In the genomic region with DNA sequence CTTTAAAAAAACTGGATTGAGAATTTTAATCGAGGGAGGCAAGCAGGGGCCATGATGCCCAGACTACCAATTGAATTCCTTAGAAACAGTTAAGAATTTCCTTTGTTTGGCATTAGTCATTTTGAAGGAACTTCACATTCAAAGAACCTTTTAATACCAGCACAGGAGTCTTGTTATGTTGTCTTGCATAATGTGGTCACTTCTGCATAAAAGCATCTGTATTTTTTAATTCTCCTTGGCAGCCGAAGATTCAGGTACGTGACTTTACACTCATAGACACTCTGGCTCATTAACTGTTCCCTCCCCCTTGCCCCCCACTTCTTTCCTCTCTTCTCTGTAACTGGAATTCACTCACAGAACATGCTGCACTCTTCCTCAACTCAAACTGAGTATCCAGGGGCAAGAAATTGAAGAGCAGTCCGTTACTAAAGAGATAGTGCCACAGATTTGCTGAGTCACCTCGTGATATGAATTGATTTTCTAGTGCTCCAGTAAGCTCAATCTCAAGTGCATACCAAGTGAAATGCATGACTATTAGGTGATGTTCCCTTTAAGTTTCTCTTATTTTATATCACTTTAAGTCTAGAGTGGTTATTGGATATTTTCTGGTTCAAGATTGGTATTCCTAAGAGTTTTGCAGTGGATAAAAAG, we compare ENCODE assay signal across 1 cellular context.
TF ChIP-seq lines count a peak whose summit lies in the region.

No MANE protein-coding gene starts in this region.

TF ChIP-seq in SK-N-SH, 30 proteins besides CTCF, POLR2A, EP300 and RAD21 (continued from another document):
- TF ChIP-seq, protein P1, sequence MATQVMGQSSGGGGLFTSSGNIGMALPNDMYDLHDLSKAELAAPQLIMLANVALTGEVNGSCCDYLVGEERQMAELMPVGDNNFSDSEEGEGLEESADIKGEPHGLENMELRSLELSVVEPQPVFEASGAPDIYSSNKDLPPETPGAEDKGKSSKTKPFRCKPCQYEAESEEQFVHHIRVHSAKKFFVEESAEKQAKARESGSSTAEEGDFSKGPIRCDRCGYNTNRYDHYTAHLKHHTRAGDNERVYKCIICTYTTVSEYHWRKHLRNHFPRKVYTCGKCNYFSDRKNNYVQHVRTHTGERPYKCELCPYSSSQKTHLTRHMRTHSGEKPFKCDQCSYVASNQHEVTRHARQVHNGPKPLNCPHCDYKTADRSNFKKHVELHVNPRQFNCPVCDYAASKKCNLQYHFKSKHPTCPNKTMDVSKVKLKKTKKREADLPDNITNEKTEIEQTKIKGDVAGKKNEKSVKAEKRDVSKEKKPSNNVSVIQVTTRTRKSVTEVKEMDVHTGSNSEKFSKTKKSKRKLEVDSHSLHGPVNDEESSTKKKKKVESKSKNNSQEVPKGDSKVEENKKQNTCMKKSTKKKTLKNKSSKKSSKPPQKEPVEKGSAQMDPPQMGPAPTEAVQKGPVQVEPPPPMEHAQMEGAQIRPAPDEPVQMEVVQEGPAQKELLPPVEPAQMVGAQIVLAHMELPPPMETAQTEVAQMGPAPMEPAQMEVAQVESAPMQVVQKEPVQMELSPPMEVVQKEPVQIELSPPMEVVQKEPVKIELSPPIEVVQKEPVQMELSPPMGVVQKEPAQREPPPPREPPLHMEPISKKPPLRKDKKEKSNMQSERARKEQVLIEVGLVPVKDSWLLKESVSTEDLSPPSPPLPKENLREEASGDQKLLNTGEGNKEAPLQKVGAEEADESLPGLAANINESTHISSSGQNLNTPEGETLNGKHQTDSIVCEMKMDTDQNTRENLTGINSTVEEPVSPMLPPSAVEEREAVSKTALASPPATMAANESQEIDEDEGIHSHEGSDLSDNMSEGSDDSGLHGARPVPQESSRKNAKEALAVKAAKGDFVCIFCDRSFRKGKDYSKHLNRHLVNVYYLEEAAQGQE (IDR thresholded peaks at IDR 0.05; ENCODE audit: low read depth, low read length): no peak
- TF ChIP-seq TCF12 (IDR thresholded peaks at IDR 0.05) (peak; percentile 48), RFX5 (IDR thresholded peaks at IDR 0.05; ENCODE audit: low read length) (no peak), RCOR1 (IDR thresholded peaks at IDR 0.05; ENCODE audit: low read length) (no peak), CHD2 (IDR thresholded peaks at IDR 0.05; ENCODE audit: low read length, partially characterized antibody) (no peak), YY1 (IDR thresholded peaks at IDR 0.05; ENCODE audit: low read depth) (peak; percentile 50; the same call in 1 of the 2 replicates), TEAD4 (IDR thresholded peaks at IDR 0.05; ENCODE audit: borderline replicate concordance, insufficient read depth) (no peak), GATA2 (CRISPR knock-in tag; IDR thresholded peaks at IDR 0.05) (no peak), TAF1 (IDR thresholded peaks at IDR 0.05; ENCODE audit: borderline replicate concordance, low read depth, low read length) (no peak), EZH2phosphoT487 (IDR thresholded peaks at IDR 0.05; ENCODE audit: borderline replicate concordance, low read depth) (no peak), POLR2AphosphoS5 (IDR thresholded peaks at IDR 0.05; ENCODE audit: low read depth, low read length) (no peak), MXI1 (IDR thresholded peaks at IDR 0.05; ENCODE audit: low read depth, low read length) (no peak), ZBTB33 (IDR thresholded peaks at IDR 0.05; ENCODE audit: borderline replicate concordance, low read depth) (no peak), ELF1 (IDR thresholded peaks at IDR 0.05) (no peak), FOXJ3 (CRISPR knock-in tag; IDR thresholded peaks at IDR 0.05) (no peak), FOSL2 (IDR thresholded peaks at IDR 0.05; ENCODE audit: borderline replicate concordance, low read depth) (peak; percentile 41; the same call in 1 of the 2 replicates), FOXM1 (IDR thresholded peaks at IDR 0.05; ENCODE audit: low read depth) (no peak)
- TF ChIP-seq, protein P2, sequence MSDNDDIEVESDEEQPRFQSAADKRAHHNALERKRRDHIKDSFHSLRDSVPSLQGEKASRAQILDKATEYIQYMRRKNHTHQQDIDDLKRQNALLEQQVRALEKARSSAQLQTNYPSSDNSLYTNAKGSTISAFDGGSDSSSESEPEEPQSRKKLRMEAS (IDR thresholded peaks at IDR 0.05; ENCODE audit: low read depth): no peak
- TF ChIP-seq, protein P3, sequence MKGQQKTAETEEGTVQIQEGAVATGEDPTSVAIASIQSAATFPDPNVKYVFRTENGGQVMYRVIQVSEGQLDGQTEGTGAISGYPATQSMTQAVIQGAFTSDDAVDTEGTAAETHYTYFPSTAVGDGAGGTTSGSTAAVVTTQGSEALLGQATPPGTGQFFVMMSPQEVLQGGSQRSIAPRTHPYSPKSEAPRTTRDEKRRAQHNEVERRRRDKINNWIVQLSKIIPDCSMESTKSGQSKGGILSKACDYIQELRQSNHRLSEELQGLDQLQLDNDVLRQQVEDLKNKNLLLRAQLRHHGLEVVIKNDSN (IDR thresholded peaks at IDR 0.05; ENCODE audit: borderline replicate concordance, low read depth): no peak
- TF ChIP-seq, protein P4, sequence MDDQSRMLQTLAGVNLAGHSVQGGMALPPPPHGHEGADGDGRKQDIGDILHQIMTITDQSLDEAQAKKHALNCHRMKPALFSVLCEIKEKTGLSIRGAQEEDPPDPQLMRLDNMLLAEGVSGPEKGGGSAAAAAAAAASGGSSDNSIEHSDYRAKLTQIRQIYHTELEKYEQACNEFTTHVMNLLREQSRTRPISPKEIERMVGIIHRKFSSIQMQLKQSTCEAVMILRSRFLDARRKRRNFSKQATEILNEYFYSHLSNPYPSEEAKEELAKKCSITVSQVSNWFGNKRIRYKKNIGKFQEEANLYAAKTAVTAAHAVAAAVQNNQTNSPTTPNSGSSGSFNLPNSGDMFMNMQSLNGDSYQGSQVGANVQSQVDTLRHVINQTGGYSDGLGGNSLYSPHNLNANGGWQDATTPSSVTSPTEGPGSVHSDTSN (IDR thresholded peaks at IDR 0.05): peak; percentile 54
